ENCODE assay signal across 16 cellular contexts in the genomic region with DNA sequence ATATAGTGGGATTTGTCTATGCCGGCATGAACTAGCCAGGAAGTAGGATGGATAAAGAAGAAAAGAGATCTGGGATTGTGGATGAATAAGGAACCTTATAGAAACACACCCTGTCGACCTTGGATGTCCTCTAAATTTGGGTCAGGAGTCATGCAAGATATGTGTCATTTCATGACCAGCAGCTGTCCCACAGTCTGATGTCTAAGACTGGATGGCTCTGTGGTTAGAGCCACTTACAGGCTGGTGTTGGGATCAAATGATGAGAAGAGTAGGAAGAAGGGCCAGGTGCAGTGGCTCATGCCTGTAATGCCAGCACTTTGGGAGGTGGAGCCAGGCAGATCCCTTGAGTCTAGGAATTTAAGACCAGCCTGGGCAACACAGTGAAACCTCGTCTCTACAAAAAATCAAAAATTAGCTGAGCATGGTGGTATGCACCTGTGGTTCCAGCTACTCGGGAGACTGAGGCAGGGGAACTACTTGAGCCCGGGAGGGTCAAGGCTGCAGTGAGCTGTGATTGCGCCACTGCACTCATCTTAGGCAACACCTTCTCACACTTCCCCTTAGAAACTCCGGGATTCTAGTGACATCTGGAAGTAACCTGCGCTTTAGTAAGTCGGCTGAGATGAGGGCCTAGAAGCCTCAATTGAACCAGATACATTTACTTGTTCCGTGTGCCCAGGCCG. TPM values are rescaled to one million over a fixed set of nuclear protein-coding genes. Genes with fewer than 3 reads are reported as not detected.
A peak's percentile ranks its signal among the peaks of the same experiment; 100 is the strongest.
DNase-seq lines count a peak whose midpoint lies in the region; ATAC-seq and TF ChIP-seq lines count a peak whose summit lies in the region.
"Had no signal": no experiment of that assay in that cellular context is flagged by ENCODE, and none has a peak within 500 bp of the region (broad histone marks: within the 10 kb centered on the region; RNA-seq: fewer than 3 reads in every experiment).

No MANE protein-coding gene starts in this region.

- TF ChIP-seq CTCF in Panc1 (IDR thresholded peaks at IDR 0.05): no peak
- no peak for TF ChIP-seq CTCF in stomach (IDR thresholded peaks at IDR 0.05)

- H3K4me1 Mint-ChIP-seq in activated naive CD4-positive, alpha-beta T cell treated with anti-CD3 and anti-CD28 coated beads, Interleukin-2, amount 50 U/mL, for 24 hours: peaks cover 16% of the 10 kb centered on the region
- H3K4me1 Mint-ChIP-seq in dendritic cell treated with granulocyte-macrophage colony-stimulating factor and Interleukin-4, amounts not matched to agents 40 ng/mL and 50 ng/mL, for 4 days (ENCODE audit: low read depth): peaks cover 54% of the 10 kb centered on the region

- no peak for TF ChIP-seq POLR2A in stomach (IDR thresholded peaks at IDR 0.05)

- WGBS in stomach, 5 donors: 81 to 93% (median 92%) methylated on average over 11 of the region's 11 CpGs

- no peak overlapping the region for H3K27ac ChIP-seq in Panc1 (ENCODE audit: low read length)
- peak overlapping the region in 1 of 5 donors; percentile 13 for H3K27ac ChIP-seq in stomach
- H3K27ac ChIP-seq: brain microvascular endothelial cell, uterus had no signal

- H3K4me3 Mint-ChIP-seq in activated naive CD4-positive, alpha-beta T cell treated with anti-CD3 and anti-CD28 coated beads, Interleukin-2, amount 50 U/mL, for 24 hours: no peak overlapping the region
- H3K4me3 Mint-ChIP-seq in dendritic cell treated with granulocyte-macrophage colony-stimulating factor and Interleukin-4, amounts not matched to agents 40 ng/mL and 50 ng/mL, for 4 days: no peak overlapping the region
- H3K4me3 Mint-ChIP-seq: stimulated activated memory B cell treated with anti-CD40 and anti-IgM and Interleukin-4, amounts not matched to agents 10 μg/mL and 1 μg/mL and 100 μg/mL, for 72 hours had no signal

- ATAC-seq in Panc1 (no peak), HG02884 (IDR thresholded peaks at IDR 0.05; ENCODE audit: unreplicated experiment) (no peak)
- ATAC-seq: stimulated activated memory B cell treated with anti-CD40 and anti-IgM and Interleukin-4, amounts not matched to agents 10 μg/mL and 1 μg/mL and 100 μg/mL, for 72 hours had no signal

- no peaks in the 10 kb centered on the region for H3K27me3 Mint-ChIP-seq in activated naive CD4-positive, alpha-beta T cell treated with anti-CD3 and anti-CD28 coated beads, Interleukin-2, amount 50 U/mL, for 24 hours
- no peaks in the 10 kb centered on the region for H3K27me3 Mint-ChIP-seq in dendritic cell treated with granulocyte-macrophage colony-stimulating factor and Interleukin-4, amounts not matched to agents 40 ng/mL and 50 ng/mL, for 4 days
- H3K27me3 Mint-ChIP-seq: stimulated activated memory B cell treated with anti-CD40 and anti-IgM and Interleukin-4, amounts not matched to agents 10 μg/mL and 1 μg/mL and 100 μg/mL, for 72 hours had no signal

- H3K9me3 Mint-ChIP-seq in activated naive CD4-positive, alpha-beta T cell treated with anti-CD3 and anti-CD28 coated beads, Interleukin-2, amount 50 U/mL, for 24 hours: no peaks in the 10 kb centered on the region
- H3K9me3 Mint-ChIP-seq in dendritic cell treated with granulocyte-macrophage colony-stimulating factor and Interleukin-4, amounts not matched to agents 40 ng/mL and 50 ng/mL, for 4 days: no peaks in the 10 kb centered on the region
- H3K9me3 Mint-ChIP-seq: stimulated activated memory B cell treated with anti-CD40 and anti-IgM and Interleukin-4, amounts not matched to agents 10 μg/mL and 1 μg/mL and 100 μg/mL, for 72 hours had no signal

- POLR2A ChIA-PET in Panc1 (lab: Charles Lee): no interaction called here

- no peak for DNase-seq in activated naive CD4-positive, alpha-beta T cell (lab: John Stamatoyannopoulos, UW)
- DNase-seq in Panc1 (ENCODE audit: low read depth, low spot score): no peak
- DNase-seq in stomach: peak; percentile 34
- DNase-seq in NCI-H748 treated with DMSO at 0.1 percent for 48 hours (lab: John Stamatoyannopoulos, UW): no peak
- DNase-seq in amygdala (lab: John Stamatoyannopoulos, UW): no peak
- DNase-seq: brain microvascular endothelial cell; effector memory CD4-positive, alpha-beta T cell; mesenchymal stem cell; NCI-H1105; NCI-H2227 treated with DMSO at 0.1 percent for 48 hours; OCI-M1; uterus had no signal

- peaks cover 18% of the 10 kb centered on the region for H3K36me3 Mint-ChIP-seq in activated naive CD4-positive, alpha-beta T cell treated with anti-CD3 and anti-CD28 coated beads, Interleukin-2, amount 50 U/mL, for 24 hours
- H3K36me3 Mint-ChIP-seq in dendritic cell treated with granulocyte-macrophage colony-stimulating factor and Interleukin-4, amounts not matched to agents 40 ng/mL and 50 ng/mL, for 4 days (ENCODE audit: low read depth): peaks cover 89% of the 10 kb centered on the region

- in situ Hi-C loops in Panc1 (cut with HindIII; ENCODE audit: low pct_unique_long_range_greater_than_20kb, low sequenced_read_pairs): no loop called here

- TSS peak; percentile 61 for BruUV-seq in Panc1 (replicated peaks; lab: Mats Ljungman, UMichigan)

- H3K9me3 ChIP-seq in Panc1 (ENCODE audit: control insufficient read depth, insufficient read depth, low read depth, low read length) (no peaks in the 10 kb centered on the region), stomach (no peaks in the 10 kb centered on the region)
- H3K9me3 ChIP-seq: uterus had no signal

- H3K36me3 ChIP-seq in Panc1 (ENCODE audit: control insufficient read depth, insufficient read depth, low read length) (no peaks in the 10 kb centered on the region), stomach (peaks cover 61 to 100% (median 98%) of the 10 kb centered on the region in 4 donors)
- H3K36me3 ChIP-seq: uterus had no signal

- intact Hi-C loops in Panc1 (cut with micrococcal nuclease; ENCODE audit: unreplicated experiment): no loop called here
- intact Hi-C loops in dendritic cell treated with granulocyte-macrophage colony-stimulating factor and Interleukin-4, amounts not matched to agents 40 ng/mL and 50 ng/mL, for 4 days (cut with micrococcal nuclease): no loop called here
- intact Hi-C loops in stomach (cut with DNase I; ENCODE audit: low total_unique reads): no loop called here

- no peak for TF ChIP-seq EP300 in stomach (IDR thresholded peaks at IDR 0.05)

- CTCF ChIA-PET in Panc1 (lab: Charles Lee): no interaction called here

- no peak overlapping the region for H3K4me3 ChIP-seq in Panc1 (ENCODE audit: low read depth in 2 of 2, low read length in 2 of 2)
- H3K4me3 ChIP-seq in stomach: no peak overlapping the region
- H3K4me3 ChIP-seq: uterus had no signal

- H3K27me3 ChIP-seq in Panc1 (ENCODE audit: control insufficient read depth, insufficient read depth, low read length): no peaks in the 10 kb centered on the region
- H3K27me3 ChIP-seq in stomach: no peaks in the 10 kb centered on the region
- H3K27me3 ChIP-seq: brain microvascular endothelial cell, uterus had no signal

- H3K4me1 ChIP-seq in Panc1 (ENCODE audit: control insufficient read depth, insufficient read depth, low read length): no peaks in the 10 kb centered on the region
- peaks cover 0 to 18% (median 0%) of the 10 kb centered on the region in 4 donors for H3K4me1 ChIP-seq in stomach
- H3K4me1 ChIP-seq: uterus had no signal

- H3K27ac Mint-ChIP-seq in activated naive CD4-positive, alpha-beta T cell treated with anti-CD3 and anti-CD28 coated beads, Interleukin-2, amount 50 U/mL, for 24 hours: peak overlapping the region; percentile 57
- H3K27ac Mint-ChIP-seq in dendritic cell treated with granulocyte-macrophage colony-stimulating factor and Interleukin-4, amounts not matched to agents 40 ng/mL and 50 ng/mL, for 4 days: peak overlapping the region; percentile 68
- H3K27ac Mint-ChIP-seq: stimulated activated memory B cell treated with anti-CD40 and anti-IgM and Interleukin-4, amounts not matched to agents 10 μg/mL and 1 μg/mL and 100 μg/mL, for 72 hours had no signal

RNA-seq across cellular contexts. Expression of a gene that starts 30.8 kb away (rescaled TPM):
- total RNA-seq in Panc1 (2021; ENCODE audit: unreplicated experiment) (30.3 TPM), stomach (10 to 100 TPM in 4 of 5 donors, under 1 TPM in 1; 0.58 to 45.2 (median 20.4) TPM)
- polyA plus RNA-seq in Panc1 (2012; ENCODE audit: insufficient read length): 47.0 TPM
- 10 to 100 TPM; 17.9 to 24.5 (median 21.9) TPM for polyA plus RNA-seq in stomach

RNA-seq across cellular contexts. Expression of a gene that starts 43.0 kb away (rescaled TPM):
- not detected for total RNA-seq in Panc1 (2021; ENCODE audit: unreplicated experiment)
- polyA plus RNA-seq in Panc1 (2012; ENCODE audit: insufficient read length): 0.33 TPM
- total RNA-seq in stomach: 1 to 10 TPM in 2 of 5 donors, not detected in 3; 1.8 to 2.2 TPM
- 1 to 10 TPM in 1 of 3 donors, under 1 TPM in 2; 0.92 to 1.2 (median 1.00) TPM for polyA plus RNA-seq in stomach
